ENCODE assay signal across 15 cellular contexts in genomic region chr1:99776133-99776532, GRCh38.
"Had no signal": no experiment of that assay in that cellular context is flagged by ENCODE, and none has a peak within 500 bp of the region (broad histone marks: within the 10 kb centered on the region; RNA-seq: fewer than 3 reads in every experiment).

No MANE protein-coding gene starts in this region.

- H3K9me3 Mint-ChIP-seq: activated naive CD4-positive, alpha-beta T cell treated with anti-CD3 and anti-CD28 coated beads for 36 hours; activated T-cell treated with anti-CD3 and anti-CD28 coated beads, Interleukin-2, amount 50 U/mL, for 4 hours; effector memory CD8-positive, alpha-beta T cell; mesothelial cell of epicardium; natural killer cell treated with Interleukin-12 subunit alpha and Interleukin-12 subunit beta and Interleukin-15 and Interleukin-18, amount 100 ng/mL, for 72 hours had no signal

- H3K4me3 Mint-ChIP-seq: activated naive CD4-positive, alpha-beta T cell treated with anti-CD3 and anti-CD28 coated beads for 36 hours; activated T-cell treated with anti-CD3 and anti-CD28 coated beads, Interleukin-2, amount 50 U/mL, for 4 hours; effector memory CD8-positive, alpha-beta T cell; mesothelial cell of epicardium; natural killer cell treated with Interleukin-12 subunit alpha and Interleukin-12 subunit beta and Interleukin-15 and Interleukin-18, amount 100 ng/mL, for 72 hours had no signal

- H3K27ac Mint-ChIP-seq: activated naive CD4-positive, alpha-beta T cell treated with anti-CD3 and anti-CD28 coated beads for 36 hours; effector memory CD8-positive, alpha-beta T cell; mesothelial cell of epicardium; natural killer cell treated with Interleukin-12 subunit alpha and Interleukin-12 subunit beta and Interleukin-15 and Interleukin-18, amount 100 ng/mL, for 72 hours had no signal

- DNase-seq: activated CD4-positive, alpha-beta T cell treated with anti-CD3 and anti-CD28 coated beads, Interleukin-2, amount 50 U/mL, for 1 hour; activated CD4-positive, CD25-positive, alpha-beta regulatory T cell treated with anti-CD3 and anti-CD28 coated beads, Interleukin-2, amount 50 U/mL, for 72 hours; activated CD8-positive, alpha-beta memory T cell treated with anti-CD3 and anti-CD28 coated beads, Interleukin-2, amount 50 U/mL, for 4 hours; activated naive CD4-positive, alpha-beta T cell treated with anti-CD3 and anti-CD28 coated beads for 36 hours; activated T-cell treated with anti-CD3 and anti-CD28 coated beads, Interleukin-2, amount 50 U/mL, for 4 hours; body of pancreas; caudate nucleus; effector memory CD8-positive, alpha-beta T cell; foreskin fibroblast; nucleus accumbens; stimulated activated naive CD4-positive, alpha-beta T cell treated with Interleukin-2 at 50 U/mL for 16 hours; T1000; tibial artery had no signal

- H3K27me3 Mint-ChIP-seq: effector memory CD8-positive, alpha-beta T cell had no signal

- H3K36me3 Mint-ChIP-seq: mesothelial cell of epicardium; natural killer cell treated with Interleukin-12 subunit alpha and Interleukin-12 subunit beta and Interleukin-15 and Interleukin-18, amount 100 ng/mL, for 72 hours had no signal

- ATAC-seq: activated T-cell treated with anti-CD3 and anti-CD28 coated beads, Interleukin-2, amount 50 U/mL, for 4 hours; body of pancreas; effector memory CD8-positive, alpha-beta T cell; natural killer cell treated with Interleukin-12 subunit alpha and Interleukin-12 subunit beta and Interleukin-15 and Interleukin-18, amount 100 ng/mL, for 72 hours had no signal
